In the genomic region with DNA sequence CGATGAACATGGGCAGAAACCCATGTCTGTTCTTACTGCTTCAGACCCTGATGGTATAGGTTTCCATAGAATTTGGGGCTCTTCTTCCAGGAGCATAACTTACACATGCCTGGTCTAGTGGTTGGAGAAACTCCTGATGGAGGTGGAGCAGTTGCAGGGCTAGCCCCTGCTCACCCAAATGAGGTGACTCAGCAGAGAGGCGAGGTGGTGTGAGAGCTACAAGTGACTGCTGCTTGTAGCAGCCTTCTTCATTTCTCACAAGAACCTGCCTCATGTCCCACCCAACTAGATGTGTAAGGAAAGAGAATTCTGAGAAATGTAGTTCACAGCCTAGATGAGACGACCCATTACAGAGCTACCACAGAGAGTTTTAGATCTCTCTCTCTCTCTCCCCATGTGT, we compare ENCODE assay signal across 1 cellular context.
TF ChIP-seq lines count a peak whose summit lies in the region.

No MANE protein-coding gene starts in this region.

TF ChIP-seq in IMR-90, 13 proteins besides CTCF, POLR2A, EP300 and RAD21:
- TF ChIP-seq CEBPB (IDR thresholded peaks at IDR 0.05; ENCODE audit: low read depth, low read length) (no peak), USF2 (IDR thresholded peaks at IDR 0.05; ENCODE audit: low read depth, low read length) (no peak), RFX5 (IDR thresholded peaks at IDR 0.05; ENCODE audit: low read depth, low read length) (no peak)
